Comparison of ENCODE assay signal across 8 cellular contexts in genomic region chr22:39308614-39309363, GRCh38. TPM values are rescaled to one million over a fixed set of nuclear protein-coding genes. Genes with fewer than 3 reads are reported as not detected.
DNase-seq lines count a peak whose midpoint lies in the region; ATAC-seq and TF ChIP-seq lines count a peak whose summit lies in the region.

No MANE protein-coding gene starts in this region.

- POLR2A ChIA-PET in CD4-positive, alpha-beta memory T cell (lab: Charles Lee; ENCODE audit: partially characterized antibody): interaction anchor here (0.8 to 12.5 kb wide), 4 partner anchors 11 to 137 kb away, joined by 3 to 433 read pairs (median 20); partner anchors contain the start of gene RPL3

- no peak for ATAC-seq in effector memory CD8-positive, alpha-beta T cell (replicated peaks)
- no peak for ATAC-seq in HG02588 (IDR thresholded peaks at IDR 0.05; ENCODE audit: unreplicated experiment)
- no peak for ATAC-seq in HG03095 (IDR thresholded peaks at IDR 0.05; ENCODE audit: unreplicated experiment)
- ATAC-seq in natural killer cell treated with Interleukin-12 subunit alpha and Interleukin-12 subunit beta and Interleukin-15 and Interleukin-18, amount 100 ng/mL, for 72 hours: no peak

- H3K4me1 Mint-ChIP-seq in CD4-positive, alpha-beta memory T cell: peaks cover 9 to 30% (median 15%) of the 10 kb centered on the region in 4 donors
- H3K4me1 Mint-ChIP-seq in effector memory CD8-positive, alpha-beta T cell (ENCODE audit: low read depth in 2 of 2): peaks cover 18 to 19% of the 10 kb centered on the region in 2 donors
- peaks cover 29% of the 10 kb centered on the region for H3K4me1 Mint-ChIP-seq in nephron progenitor cell
- H3K4me1 Mint-ChIP-seq in natural killer cell treated with Interleukin-12 subunit alpha and Interleukin-12 subunit beta and Interleukin-15 and Interleukin-18, amount 100 ng/mL, for 72 hours (ENCODE audit: low read depth in 2 of 2): peaks cover 10 to 15% of the 10 kb centered on the region in 2 donors

- H3K27ac Mint-ChIP-seq in CD4-positive, alpha-beta memory T cell: peak overlapping the region in 6 of 7 donors; percentile 35 to 79 (median 70)
- peak overlapping the region; percentile 52 to 63 for H3K27ac Mint-ChIP-seq in effector memory CD8-positive, alpha-beta T cell
- peak overlapping the region; percentile 42 for H3K27ac Mint-ChIP-seq in nephron progenitor cell
- H3K27ac Mint-ChIP-seq in natural killer cell treated with Interleukin-12 subunit alpha and Interleukin-12 subunit beta and Interleukin-15 and Interleukin-18, amount 100 ng/mL, for 72 hours: no peak overlapping the region

- H3K27me3 Mint-ChIP-seq in CD4-positive, alpha-beta memory T cell: no peaks in the 10 kb centered on the region
- no peaks in the 10 kb centered on the region for H3K27me3 Mint-ChIP-seq in effector memory CD8-positive, alpha-beta T cell
- peaks cover 7% of the 10 kb centered on the region for H3K27me3 Mint-ChIP-seq in nephron progenitor cell (ENCODE audit: low read depth, poor library complexity)
- H3K27me3 Mint-ChIP-seq in natural killer cell treated with Interleukin-12 subunit alpha and Interleukin-12 subunit beta and Interleukin-15 and Interleukin-18, amount 100 ng/mL, for 72 hours: no peaks in the 10 kb centered on the region

- no peak for DNase-seq in CD4-positive, alpha-beta memory T cell
- peak; percentile 71 to 74 for DNase-seq in NOMO-1 (lab: John Stamatoyannopoulos, UW; ENCODE audit: unreplicated experiment in 2 of 2)
- no peak for DNase-seq in effector memory CD8-positive, alpha-beta T cell
- no peak for DNase-seq in nephron progenitor cell
- no peak for DNase-seq in NCI-H69 (lab: John Stamatoyannopoulos, UW)
- DNase-seq in natural killer cell treated with Interleukin-12 subunit alpha and Interleukin-12 subunit beta and Interleukin-15 and Interleukin-18, amount 100 ng/mL, for 72 hours (ENCODE audit: low spot score): no peak

- peaks cover 14% of the 10 kb centered on the region for H3K4me1 ChIP-seq in CD4-positive, alpha-beta memory T cell (ENCODE audit: insufficient read depth, low read length)

- H3K36me3 ChIP-seq in CD4-positive, alpha-beta memory T cell (ENCODE audit: insufficient read depth, low read length): peaks cover 23% of the 10 kb centered on the region

- H3K4me3 Mint-ChIP-seq in CD4-positive, alpha-beta memory T cell: peak overlapping the region in 3 of 8 donors; percentile 16 to 47 (median 30)
- H3K4me3 Mint-ChIP-seq in effector memory CD8-positive, alpha-beta T cell: peak overlapping the region; percentile 15 to 25
- H3K4me3 Mint-ChIP-seq in nephron progenitor cell: no peak overlapping the region
- no peak overlapping the region for H3K4me3 Mint-ChIP-seq in natural killer cell treated with Interleukin-12 subunit alpha and Interleukin-12 subunit beta and Interleukin-15 and Interleukin-18, amount 100 ng/mL, for 72 hours

- H3K4me3 ChIP-seq in CD4-positive, alpha-beta memory T cell (ENCODE audit: low read length in 2 of 2): no peak overlapping the region

- no peaks in the 10 kb centered on the region for H3K9me3 ChIP-seq in CD4-positive, alpha-beta memory T cell (ENCODE audit: control insufficient read depth in 1 of 2, low read length in 2 of 2)

- intact Hi-C loops in CD4-positive, alpha-beta memory T cell (cut with micrococcal nuclease): no loop called here

- no peaks in the 10 kb centered on the region for H3K27me3 ChIP-seq in CD4-positive, alpha-beta memory T cell (ENCODE audit: insufficient read depth, low read length)

- CTCF ChIA-PET in CD4-positive, alpha-beta memory T cell (lab: Charles Lee; ENCODE audit: partially characterized antibody): interaction anchor here (1.4 to 12.4 kb wide), 5 partner anchors 94 to 174 kb away, joined by 3 to 477 read pairs (median 13); no protein-coding TSS in a partner anchor

- H3K36me3 Mint-ChIP-seq in CD4-positive, alpha-beta memory T cell: peaks cover 11 to 26% of the 10 kb centered on the region in 2 donors
- peaks cover 39% of the 10 kb centered on the region for H3K36me3 Mint-ChIP-seq in effector memory CD8-positive, alpha-beta T cell (ENCODE audit: insufficient read depth)
- peaks cover 42% of the 10 kb centered on the region for H3K36me3 Mint-ChIP-seq in nephron progenitor cell (ENCODE audit: low read depth)
- peaks cover 15% of the 10 kb centered on the region for H3K36me3 Mint-ChIP-seq in natural killer cell treated with Interleukin-12 subunit alpha and Interleukin-12 subunit beta and Interleukin-15 and Interleukin-18, amount 100 ng/mL, for 72 hours

- H3K27ac ChIP-seq in CD4-positive, alpha-beta memory T cell (ENCODE audit: low read depth, low read length): no peak overlapping the region

- no peaks in the 10 kb centered on the region for H3K9me3 Mint-ChIP-seq in CD4-positive, alpha-beta memory T cell
- H3K9me3 Mint-ChIP-seq in effector memory CD8-positive, alpha-beta T cell: no peaks in the 10 kb centered on the region
- no peaks in the 10 kb centered on the region for H3K9me3 Mint-ChIP-seq in nephron progenitor cell
- no peaks in the 10 kb centered on the region for H3K9me3 Mint-ChIP-seq in natural killer cell treated with Interleukin-12 subunit alpha and Interleukin-12 subunit beta and Interleukin-15 and Interleukin-18, amount 100 ng/mL, for 72 hours

- no peak for TF ChIP-seq CTCF in nephron progenitor cell (IDR thresholded peaks at IDR 0.05)

RNA-seq across cellular contexts. Expression of gene RPL3, which starts 10.6 kb away (rescaled TPM):
- 1,000 to 10,000 TPM; 3,492 to 3,635 TPM for total RNA-seq in CD4-positive, alpha-beta memory T cell
- 1,000 to 10,000 TPM; 3,292 to 4,075 TPM for polyA plus RNA-seq in CD4-positive, alpha-beta memory T cell
- 1,000 to 10,000 TPM; 1,242 to 2,090 TPM for total RNA-seq in natural killer cell treated with Interleukin-12 subunit alpha and Interleukin-12 subunit beta and Interleukin-15 and Interleukin-18, amount 100 ng/mL, for 72 hours

RNA-seq across cellular contexts. Expression of gene SYNGR1, which starts 41.0 kb away (rescaled TPM):
- total RNA-seq in CD4-positive, alpha-beta memory T cell: not detected
- polyA plus RNA-seq in CD4-positive, alpha-beta memory T cell: under 1 TPM; 0.30 to 0.62 TPM
- 1 to 10 TPM; 1.1 to 2.0 TPM for total RNA-seq in natural killer cell treated with Interleukin-12 subunit alpha and Interleukin-12 subunit beta and Interleukin-15 and Interleukin-18, amount 100 ng/mL, for 72 hours

Comparison
In these comparisons a context has a peak if more than half of its experiments do, and no peak if none do; other contexts are left out.
1. DNase-seq: peak in NOMO-1 (2 of 2); none in CD4-positive, alpha-beta memory T cell (0 of 5), effector memory CD8-positive, alpha-beta T cell (0 of 3), nephron progenitor cell (single experiment), NCI-H69 (single experiment) and natural killer cell treated with Interleukin-12 subunit alpha and Interleukin-12 subunit beta and Interleukin-15 and Interleukin-18, amount 100 ng/mL, for 72 hours (single experiment).
2. H3K27ac Mint-ChIP-seq: peak in CD4-positive, alpha-beta memory T cell (6 of 7), effector memory CD8-positive, alpha-beta T cell (2 of 2) and nephron progenitor cell (single experiment); none in natural killer cell treated with Interleukin-12 subunit alpha and Interleukin-12 subunit beta and Interleukin-15 and Interleukin-18, amount 100 ng/mL, for 72 hours (0 of 2).
3. H3K4me3 Mint-ChIP-seq: peak in effector memory CD8-positive, alpha-beta T cell (2 of 2); none in nephron progenitor cell (single experiment) and natural killer cell treated with Interleukin-12 subunit alpha and Interleukin-12 subunit beta and Interleukin-15 and Interleukin-18, amount 100 ng/mL, for 72 hours (single experiment).